In genomic region chr9:133355881-133356357, GRCh38 we compare ENCODE assay signal across 8 cellular contexts. TPM values are rescaled to one million over a fixed set of nuclear protein-coding genes. Genes with fewer than 3 reads are reported as not detected.
A peak's percentile ranks its signal among the peaks of the same experiment; 100 is the strongest.
DNase-seq lines count a peak whose midpoint lies in the region; ATAC-seq and TF ChIP-seq lines count a peak whose summit lies in the region.

No MANE protein-coding gene starts in this region.

- POLR2A ChIA-PET in AG04449 (lab: Yijun Ruan, JAX), result interaction anchor here (0.9 to 3.3 kb wide), 4 partner anchors 8 to 17 kb away, joined by 3 to 18 read pairs (median 8); partner anchors contain the start of genes MED22 and RPL7A

- 1% methylated on average over 30 of the region's 31 CpGs for WGBS in HUES64

- no peaks in the 10 kb centered on the region for H3K27me3 ChIP-seq in HUES64 (ENCODE audit: insufficient read depth, low read length)
- H3K27me3 ChIP-seq in thoracic aorta (replicated peaks; ENCODE audit: insufficient read depth), result no peaks in the 10 kb centered on the region

- CTCF ChIA-PET in AG04449 (lab: Yijun Ruan, JAX), result interaction anchor here (1.1 to 2.8 kb wide), 5 partner anchors 10 to 170 kb away, joined by 3 to 11 read pairs (median 5); no protein-coding TSS in a partner anchor

- H3K36me3 ChIP-seq in HUES64 (ENCODE audit: insufficient read depth, low read length) (peaks cover 58% of the 10 kb centered on the region), thoracic aorta (peaks cover 16% of the 10 kb centered on the region)

- in situ Hi-C loops in astrocyte of the cerebellum (cut with HindIII; ENCODE audit: low sequenced_read_pairs), result no loop called here

- H3K9ac ChIP-seq in HUES64 (ENCODE audit: low read depth, low read length), result peak overlapping the region; percentile 95

- TF ChIP-seq CTCF in AG04449 (IDR thresholded peaks at IDR 0.05; ENCODE audit: insufficient read depth, low read length, missing control alignments) (peak; percentile 6), astrocyte of the cerebellum (IDR thresholded peaks at IDR 0.05; ENCODE audit: low read depth, low read length, missing control alignments) (no peak), thoracic aorta (IDR thresholded peaks at IDR 0.05) (no peak)

- H3K4me1 ChIP-seq in HUES64 (ENCODE audit: insufficient read depth, low read length) (peaks cover 7% of the 10 kb centered on the region), thoracic aorta (ENCODE audit: control insufficient read depth in 1 of 2, low read depth in 2 of 2) (peaks cover 15 to 28% of the 10 kb centered on the region in 2 donors)

- H3K9me3 ChIP-seq in HUES64 (ENCODE audit: insufficient read depth, low read depth, low read length), result no peaks in the 10 kb centered on the region
- H3K9me3 ChIP-seq in thoracic aorta, result no peaks in the 10 kb centered on the region

- peak overlapping the region; percentile 51 for H3K27ac ChIP-seq in HUES64 (ENCODE audit: low read depth, low read length)
- H3K27ac ChIP-seq in thoracic aorta, result peak overlapping the region; percentile 56 to 58

- no peak for DNase-seq in AG04449 (ENCODE audit: low read depth, low spot score)
- no peak for DNase-seq in astrocyte of the cerebellum (ENCODE audit: low read depth)
- DNase-seq in left lobe of liver (ENCODE audit: low spot score), result no peak
- DNase-seq in thoracic aorta (ENCODE audit: low spot score), result no peak
- DNase-seq in stimulated activated CD4-positive, alpha-beta T cell treated with anti-CD3 and anti-CD28 coated beads, Interleukin-2, amount 100 ng/mL, for 48 hours, result no peak
- DNase-seq in islet precursor cell, result no peak

- ATAC-seq in GM19328 (IDR thresholded peaks at IDR 0.05; ENCODE audit: unreplicated experiment) (peak; percentile 24), left lobe of liver (peak; percentile 14), thoracic aorta (ENCODE audit: insufficient number of reproducible peaks, low FRiP score, low read depth) (no peak)

- H3K4me3 ChIP-seq in AG04449 (ENCODE audit: low read depth, low read length) (peak overlapping the region; percentile 84), HUES64 (ENCODE audit: low read length) (peak overlapping the region; percentile 97), astrocyte of the cerebellum (ENCODE audit: low read depth, low read length) (peak overlapping the region; percentile 76), thoracic aorta (peak overlapping the region; percentile 88)

RNA-seq across cellular contexts. Expression of gene SURF1, which starts 0.4 kb away (rescaled TPM):
- 28.1 TPM for polyA plus RNA-seq in HUES64 (2013, experiment 1 of 2)
- 33.2 TPM for polyA plus RNA-seq in HUES64 (2013, experiment 2 of 2)
- total RNA-seq in left lobe of liver (59.9 TPM), thoracic aorta (10 to 100 TPM; 47.6 to 66.6 TPM)

RNA-seq across cellular contexts. Expression of gene SURF2, which starts 0.4 kb away (rescaled TPM):
- 45.2 TPM for polyA plus RNA-seq in HUES64 (2013, experiment 1 of 2)
- 34.4 TPM for polyA plus RNA-seq in HUES64 (2013, experiment 2 of 2)
- total RNA-seq in left lobe of liver (9.0 TPM), thoracic aorta (10 to 100 TPM in 1 of 2 donors, 1 to 10 TPM in 1; 7.0 to 13.3 TPM)

RNA-seq across cellular contexts. Expression of gene RPL7A, which starts 7.9 kb away (rescaled TPM):
- polyA plus RNA-seq in HUES64 (2013, experiment 1 of 2), result 2,022 TPM
- 2,280 TPM for polyA plus RNA-seq in HUES64 (2013, experiment 2 of 2)
- total RNA-seq in left lobe of liver, result 609 TPM
- total RNA-seq in thoracic aorta, result 100 to 1,000 TPM; 889 to 895 TPM

RNA-seq across cellular contexts. Expression of gene MED22, which starts 8.0 kb away (rescaled TPM):
- polyA plus RNA-seq in HUES64 (2013, experiment 1 of 2), result 57.6 TPM
- polyA plus RNA-seq in HUES64 (2013, experiment 2 of 2), result 43.9 TPM
- total RNA-seq in left lobe of liver (10.3 TPM), thoracic aorta (10 to 100 TPM; 50.0 to 51.2 TPM)

RNA-seq across cellular contexts. Expression of gene SURF6, which starts 19.9 kb away (rescaled TPM):
- 28.4 TPM for polyA plus RNA-seq in HUES64 (2013, experiment 1 of 2)
- 23.1 TPM for polyA plus RNA-seq in HUES64 (2013, experiment 2 of 2)
- total RNA-seq in left lobe of liver (9.7 TPM), thoracic aorta (10 to 100 TPM; 11.6 to 46.1 TPM)
